In genomic region chr18:63994783-63995399, GRCh38 we compare ENCODE assay signal across 8 cellular contexts. TPM values are rescaled to one million over a fixed set of nuclear protein-coding genes. Genes with fewer than 3 reads are reported as not detected.
DNase-seq lines count a peak whose midpoint lies in the region; ATAC-seq and TF ChIP-seq lines count a peak whose summit lies in the region.

No MANE protein-coding gene starts in this region.

- H3K36me3 Mint-ChIP-seq in CD8-positive, alpha-beta memory T cell = peaks cover 0 to 18% (median 10%) of the 10 kb centered on the region in 3 donors
- H3K36me3 Mint-ChIP-seq in activated CD4-positive, alpha-beta memory T cell treated with anti-CD3 and anti-CD28 coated beads, Interleukin-2, amount 10 ng/mL, durations not matched to agents 7 days and 5 days (ENCODE audit: low read depth) = peaks cover 4% of the 10 kb centered on the region
- peaks cover 20% of the 10 kb centered on the region for H3K36me3 Mint-ChIP-seq in neural crest cell (ENCODE audit: low read depth)

- peaks cover 5% of the 10 kb centered on the region for H3K9me3 ChIP-seq in CD8-positive, alpha-beta memory T cell (ENCODE audit: low read length)

- ATAC-seq in GM18519 (IDR thresholded peaks at IDR 0.05; ENCODE audit: low FRiP score, unreplicated experiment) = no peak
- ATAC-seq in HG03025 (IDR thresholded peaks at IDR 0.05; ENCODE audit: low FRiP score, unreplicated experiment) = no peak

- H3K4me3 ChIP-seq in CD8-positive, alpha-beta memory T cell (ENCODE audit: low read length) = no peak overlapping the region
- H3K4me3 ChIP-seq in fibroblast of mammary gland (ENCODE audit: control insufficient read depth, low read depth, low read length) = no peak overlapping the region

- POLR2A ChIA-PET in CD8-positive, alpha-beta memory T cell (lab: Charles Lee) = no interaction called here
- POLR2A ChIA-PET in activated CD4-positive, alpha-beta memory T cell treated with anti-CD3 and anti-CD28 coated beads, Interleukin-2, amount 10 ng/mL, durations not matched to agents 7 days and 5 days (lab: Charles Lee) = no interaction called here

- CTCF ChIA-PET in CD8-positive, alpha-beta memory T cell (lab: Charles Lee) = interaction anchor here (1.0 to 3.2 kb wide), 8 partner anchors 10 to 484 kb away, joined by 3 to 21 read pairs (median 6); no protein-coding TSS in a partner anchor
- CTCF ChIA-PET in activated CD4-positive, alpha-beta memory T cell treated with anti-CD3 and anti-CD28 coated beads, Interleukin-2, amount 10 ng/mL, durations not matched to agents 7 days and 5 days (lab: Charles Lee) = interaction anchor here (1.0 to 2.6 kb wide), 7 partner anchors 9 to 31 kb away, joined by 3 to 14 read pairs (median 6); no protein-coding TSS in a partner anchor

- H3K27ac Mint-ChIP-seq in CD8-positive, alpha-beta memory T cell = no peak overlapping the region
- H3K27ac Mint-ChIP-seq in activated CD4-positive, alpha-beta memory T cell treated with anti-CD3 and anti-CD28 coated beads, Interleukin-2, amount 10 ng/mL, durations not matched to agents 7 days and 5 days = no peak overlapping the region
- no peak overlapping the region for H3K27ac Mint-ChIP-seq in neural crest cell (ENCODE audit: unreplicated experiment)

- H3K4me3 Mint-ChIP-seq in CD8-positive, alpha-beta memory T cell = peak overlapping the region in 1 of 7 donors; percentile 23
- no peak overlapping the region for H3K4me3 Mint-ChIP-seq in activated CD4-positive, alpha-beta memory T cell treated with anti-CD3 and anti-CD28 coated beads, Interleukin-2, amount 10 ng/mL, durations not matched to agents 7 days and 5 days
- no peak overlapping the region for H3K4me3 Mint-ChIP-seq in neural crest cell

- peaks cover 0 to 5% (median 5%) of the 10 kb centered on the region in 3 donors for H3K4me1 Mint-ChIP-seq in CD8-positive, alpha-beta memory T cell
- H3K4me1 Mint-ChIP-seq in activated CD4-positive, alpha-beta memory T cell treated with anti-CD3 and anti-CD28 coated beads, Interleukin-2, amount 10 ng/mL, durations not matched to agents 7 days and 5 days = peaks cover 8% of the 10 kb centered on the region
- H3K4me1 Mint-ChIP-seq in neural crest cell = no peaks in the 10 kb centered on the region

- H3K27me3 Mint-ChIP-seq in CD8-positive, alpha-beta memory T cell = peaks cover 0 to 7% of the 10 kb centered on the region in 2 donors
- H3K27me3 Mint-ChIP-seq in activated CD4-positive, alpha-beta memory T cell treated with anti-CD3 and anti-CD28 coated beads, Interleukin-2, amount 10 ng/mL, durations not matched to agents 7 days and 5 days = no peaks in the 10 kb centered on the region
- H3K27me3 Mint-ChIP-seq in neural crest cell (ENCODE audit: low read depth) = no peaks in the 10 kb centered on the region

- peak in 4 of 5 donors; percentile 16 to 30 (median 24) for DNase-seq in CD8-positive, alpha-beta memory T cell
- peak; percentile 64 for DNase-seq in GM20000 (ENCODE audit: low spot score)
- DNase-seq in NCI-H1105 (lab: John Stamatoyannopoulos, UW) = peak; percentile 35
- peak; percentile 46 for DNase-seq in activated CD4-positive, alpha-beta memory T cell treated with anti-CD3 and anti-CD28 coated beads, Interleukin-2, amount 10 ng/mL, durations not matched to agents 7 days and 5 days
- DNase-seq in fibroblast of mammary gland (ENCODE audit: low read depth) = peak; percentile 61
- DNase-seq in neural crest cell (ENCODE audit: low read depth, low spot score) = peak; percentile 55

- no peaks in the 10 kb centered on the region for H3K27me3 ChIP-seq in CD8-positive, alpha-beta memory T cell (ENCODE audit: insufficient read depth, low read length, poor library complexity, severe bottlenecking)

- H3K9me3 Mint-ChIP-seq in CD8-positive, alpha-beta memory T cell = peaks cover 0 to 18% (median 16%) of the 10 kb centered on the region in 5 donors
- peaks cover 8% of the 10 kb centered on the region for H3K9me3 Mint-ChIP-seq in activated CD4-positive, alpha-beta memory T cell treated with anti-CD3 and anti-CD28 coated beads, Interleukin-2, amount 10 ng/mL, durations not matched to agents 7 days and 5 days
- H3K9me3 Mint-ChIP-seq in neural crest cell = peaks cover 15% of the 10 kb centered on the region

- no peaks in the 10 kb centered on the region for H3K36me3 ChIP-seq in CD8-positive, alpha-beta memory T cell (ENCODE audit: insufficient read depth, low read length)

- no peaks in the 10 kb centered on the region for H3K4me1 ChIP-seq in CD8-positive, alpha-beta memory T cell (ENCODE audit: insufficient read depth, low read length)

- TF ChIP-seq CTCF in GM20000 (IDR thresholded peaks at IDR 0.05; ENCODE audit: extremely low read depth, missing control alignments) (peak; percentile 82), fibroblast of mammary gland (conservative IDR thresholded peaks at IDR 0.05; ENCODE audit: control insufficient read depth, insufficient read depth, low read depth, low read length) (peak; percentile 95), neural crest cell (conservative IDR thresholded peaks at IDR 0.05) (peak; percentile 86)

- no peak overlapping the region for H3K27ac ChIP-seq in CD8-positive, alpha-beta memory T cell (ENCODE audit: low read depth, low read length)

RNA-seq across cellular contexts. Expression of gene SERPINB8, which starts 25.0 kb away (rescaled TPM):
- total RNA-seq in CD8-positive, alpha-beta memory T cell = 10 to 100 TPM; 16.8 to 17.9 TPM
- polyA plus RNA-seq in CD8-positive, alpha-beta memory T cell = 14.9 TPM
- total RNA-seq in activated CD4-positive, alpha-beta memory T cell treated with anti-CD3 and anti-CD28 coated beads, Interleukin-2, amount 10 ng/mL, durations not matched to agents 7 days and 5 days = 10 to 100 TPM in 1 of 2 experiments, 1 to 10 TPM in 1; 9.3 to 11.2 TPM
- total RNA-seq in neural crest cell = 3.7 and 3.9 TPM in 2 replicates

RNA-seq across cellular contexts. Expression of gene HMSD, which starts 45.8 kb away (rescaled TPM):
- total RNA-seq in CD8-positive, alpha-beta memory T cell = 10 to 100 TPM in 1 of 2 experiments, 1 to 10 TPM in 1; 9.8 to 11.4 TPM
- polyA plus RNA-seq in CD8-positive, alpha-beta memory T cell = not detected
- total RNA-seq in activated CD4-positive, alpha-beta memory T cell treated with anti-CD3 and anti-CD28 coated beads, Interleukin-2, amount 10 ng/mL, durations not matched to agents 7 days and 5 days = 1 to 10 TPM; 8.5 to 9.6 TPM
- 8.5 and 10.0 TPM in 2 replicates for total RNA-seq in neural crest cell
